ENCODE assay signal across 10 cellular contexts in genomic region chr3:127792664-127793292, GRCh38. TPM values are rescaled to one million over a fixed set of nuclear protein-coding genes. Genes with fewer than 3 reads are reported as not detected.
DNase-seq lines count a peak whose midpoint lies in the region; ATAC-seq and TF ChIP-seq lines count a peak whose summit lies in the region.
"Had no signal": no experiment of that assay in that cellular context is flagged by ENCODE, and none has a peak within 500 bp of the region (broad histone marks: within the 10 kb centered on the region; RNA-seq: fewer than 3 reads in every experiment).

No MANE protein-coding gene starts in this region.

- intact Hi-C loops in A673 (cut with micrococcal nuclease; ENCODE audit: unreplicated experiment) (no loop called here), mucosa of descending colon (cut with DNase I, micrococcal nuclease) (no loop called here)

- H3K79me2 ChIP-seq in Karpas-422 (ENCODE audit: low read length) = peaks cover 31% of the 10 kb centered on the region

- H3K36me3 ChIP-seq in A673 (ENCODE audit: insufficient read depth, low read length, poor library complexity, severe bottlenecking) = no peaks in the 10 kb centered on the region
- H3K36me3 ChIP-seq in Karpas-422 (ENCODE audit: insufficient read depth, low read length) = peaks cover 12% of the 10 kb centered on the region
- no peaks in the 10 kb centered on the region for H3K36me3 ChIP-seq in mucosa of descending colon (ENCODE audit: low read depth)

- POLR2A ChIA-PET in A673 (lab: Charles Lee; ENCODE audit: low non-redundant PET) = no interaction called here

- DNase-seq in A673 (ENCODE audit: low spot score) (peak; percentile 32), Karpas-422 (no peak), dermis blood vessel endothelial cell (peak; percentile 88), mucosa of descending colon (peak in 2 of 3 donors; percentile 50 to 58), inferior parietal cortex (ENCODE audit: extremely low spot score) (no peak), NCI-H187 (lab: John Stamatoyannopoulos, UW) (no peak)
- DNase-seq: CD8-positive, alpha-beta memory T cell; nucleus accumbens had no signal

- H4K20me1 ChIP-seq in Karpas-422 (ENCODE audit: insufficient read depth, low read depth, low read length) = no peaks in the 10 kb centered on the region

- CTCF ChIA-PET in A673 (lab: Charles Lee) = no interaction called here

- H2AFZ ChIP-seq in Karpas-422 (ENCODE audit: low read length) = no peak overlapping the region

- H3K27ac ChIP-seq in A673 (ENCODE audit: low read depth, low read length, poor library complexity, severe bottlenecking) = no peak overlapping the region
- peak overlapping the region; percentile 98 for H3K27ac ChIP-seq in Karpas-422 (ENCODE audit: low read length)

- H3K4me2 ChIP-seq in Karpas-422 (ENCODE audit: low read depth, low read length, poor library complexity, severe bottlenecking) = peak overlapping the region; percentile 37

- peak overlapping the region; percentile 38; the same call in 1 of the 2 replicates for H3K9ac ChIP-seq in Karpas-422 (ENCODE audit: low read length)

- H3K4me3 ChIP-seq in A673 (ENCODE audit: low read depth, low read length, poor library complexity, severe bottlenecking) (no peak overlapping the region), Karpas-422 (ENCODE audit: low read length) (no peak overlapping the region), mucosa of descending colon (no peak overlapping the region)

- H3K4me1 ChIP-seq in A673 (ENCODE audit: insufficient read depth, low read length, poor library complexity, severe bottlenecking) = no peaks in the 10 kb centered on the region
- H3K4me1 ChIP-seq in Karpas-422 (ENCODE audit: low read length) = peaks cover 97% of the 10 kb centered on the region
- peaks cover 19% of the 10 kb centered on the region for H3K4me1 ChIP-seq in mucosa of descending colon (ENCODE audit: low read depth)

- ATAC-seq in mucosa of descending colon (peak; percentile 13), GM21447 (IDR thresholded peaks at IDR 0.05; ENCODE audit: unreplicated experiment) (no peak), GM21526 (IDR thresholded peaks at IDR 0.05; ENCODE audit: low FRiP score, unreplicated experiment) (no peak)

- no TSS peak for BruUV-seq in A673 (replicated peaks; lab: Mats Ljungman, UMichigan)

- no peaks in the 10 kb centered on the region for H3K9me2 ChIP-seq in Karpas-422 (replicated peaks; ENCODE audit: insufficient read depth, low read length)

- no peaks in the 10 kb centered on the region for H3K27me3 ChIP-seq in A673 (replicated peaks; ENCODE audit: insufficient read depth, low read depth, low read length, poor library complexity)
- H3K27me3 ChIP-seq in Karpas-422 (ENCODE audit: low read length) = no peaks in the 10 kb centered on the region

- H3K9me3 ChIP-seq in A673 (ENCODE audit: low read depth, low read length, poor library complexity, severe bottlenecking) (no peaks in the 10 kb centered on the region), Karpas-422 (ENCODE audit: low read length) (no peaks in the 10 kb centered on the region), mucosa of descending colon (no peaks in the 10 kb centered on the region)

- TF ChIP-seq CTCF in A673 (conservative IDR thresholded peaks at IDR 0.05; ENCODE audit: low read depth, low read length) = no peak
- TF ChIP-seq CTCF in mucosa of descending colon (IDR thresholded peaks at IDR 0.05) = no peak

RNA-seq across cellular contexts. Expression of gene MGLL, which starts 29.5 kb away (rescaled TPM):
- total RNA-seq in A673 (2021) (0.39 and 0.90 TPM in 2 replicates), dermis blood vessel endothelial cell (35.7 and 73.0 TPM in 2 replicates), mucosa of descending colon (100 to 1,000 TPM; 212 to 515 (median 221) TPM)
- 58.0 and 63.3 TPM in 2 replicates for total RNA-seq in Karpas-422 (2014; rRNA removed; shearing (Covaris generic); ENCODE audit: low replicate concordance)

Comparison
In these comparisons a context has a peak if more than half of its experiments do, and no peak if none do; other contexts are left out.
1. DNase-seq: peak in A673 (single experiment), dermis blood vessel endothelial cell (single experiment) and mucosa of descending colon (2 of 3); none in Karpas-422 (single experiment), inferior parietal cortex (single experiment) and NCI-H187 (0 of 2).
2. RNA of gene MGLL, which starts 29.5 kb away (total RNA-seq): 212 to 515 TPM in mucosa of descending colon, 58.0 to 63.3 TPM in Karpas-422 and 35.7 to 73.0 TPM in dermis blood vessel endothelial cell; 0.39 to 0.90 TPM in A673; every median in the first group is over 10 times any median in the second.